In genomic region chr3:81867875-81868274, GRCh38 we compare ENCODE assay signal across 33 cellular contexts.
A peak's percentile ranks its signal among the peaks of the same experiment; 100 is the strongest.
DNase-seq lines count a peak whose midpoint lies in the region; ATAC-seq, FAIRE-seq and TF ChIP-seq lines count a peak whose summit lies in the region.
"Had no signal": no experiment of that assay in that cellular context is flagged by ENCODE, and none has a peak within 500 bp of the region (broad histone marks: within the 10 kb centered on the region; RNA-seq: fewer than 3 reads in every experiment).

No MANE protein-coding gene starts in this region.

- no peak overlapping the region for H2AFZ ChIP-seq in HepG2 (ENCODE audit: low read length)

- in situ Hi-C loops in HepG2 (cut with HindIII; ENCODE audit: extremely low pct_ligation_motif_present, low pct_unique_long_range_greater_than_20kb) = no loop called here

- no peak overlapping the region for H3K4me3 ChIP-seq in HepG2 (replicated peaks in 1 of 3; ENCODE audit: insufficient read depth in 1 of 3, low read depth in 2 of 3, low read length in 3 of 3)
- H3K4me3 ChIP-seq in liver (ENCODE audit: low read depth in 1 of 3, low read length in 3 of 3) = no peak overlapping the region
- H3K4me3 ChIP-seq in right lobe of liver = no peak overlapping the region
- H3K4me3 ChIP-seq in lower lobe of right lung = no peak overlapping the region
- H3K4me3 ChIP-seq: A549; BLaER1; BLaER1 treated with 17β-estradiol and CSF1 and Interleukin-3, amounts not matched to agents 10 nM and 100 nM had no signal

- peak; percentile 45 for ATAC-seq in left lobe of liver
- no peak for ATAC-seq in HepG2
- ATAC-seq in right lobe of liver = peak; percentile 59 to 72 (median 64)
- ATAC-seq in lower lobe of right lung = no peak
- ATAC-seq: A549; CD8-positive, alpha-beta T cell had no signal

- H3K4me1 ChIP-seq in HepG2 (ENCODE audit: insufficient read depth, low read length) (no peaks in the 10 kb centered on the region), liver (ENCODE audit: control insufficient read depth in 4 of 4, insufficient read depth in 4 of 4, low read length in 3 of 4) (peaks cover 0 to 34% (median 21%) of the 10 kb centered on the region in 4 donors), right lobe of liver (peaks cover 0 to 39% (median 3%) of the 10 kb centered on the region in 4 donors), lower lobe of right lung (peaks cover 11% of the 10 kb centered on the region)
- H3K4me1 ChIP-seq: A549, BE2C, Caco-2 had no signal

- TF ChIP-seq POLR2A in HepG2 (IDR thresholded peaks at IDR 0.05; ENCODE audit: insufficient read depth in 1 of 2, low read depth in 2 of 2, low read length in 2 of 2) (no peak), right lobe of liver (IDR thresholded peaks at IDR 0.05) (no peak)

- H4K20me1 ChIP-seq in HepG2 (ENCODE audit: insufficient read depth, low read length) = no peaks in the 10 kb centered on the region
- H4K20me1 ChIP-seq: BLaER1; BLaER1 treated with 17β-estradiol and CSF1 and Interleukin-3, amounts not matched to agents 10 nM and 100 nM had no signal

- intact Hi-C loops in HepG2 (cut with micrococcal nuclease; ENCODE audit: unreplicated experiment) (no loop called here), right lobe of liver (cut with DNase I) (no loop called here), lower lobe of right lung (cut with DNase I) (no loop called here)

- H3K27me3 ChIP-seq in HepG2 (ENCODE audit: control insufficient read depth in 1 of 2, insufficient read depth in 2 of 2, low read length in 2 of 2) = peaks cover 0 to 4% of the 10 kb centered on the region in 2 experiments; a peak in 2 of 5 replicates
- no peaks in the 10 kb centered on the region for H3K27me3 ChIP-seq in liver (ENCODE audit: control insufficient read depth in 4 of 4, insufficient read depth in 4 of 4, low read length in 3 of 4)
- H3K27me3 ChIP-seq in right lobe of liver = no peaks in the 10 kb centered on the region
- no peaks in the 10 kb centered on the region for H3K27me3 ChIP-seq in lower lobe of right lung (ENCODE audit: low read depth)
- H3K27me3 ChIP-seq: BE2C; BLaER1; BLaER1 treated with 17β-estradiol and CSF1 and Interleukin-3, amounts not matched to agents 10 nM and 100 nM had no signal

- H3K27ac ChIP-seq in HepG2 (ENCODE audit: extremely low read length, insufficient read depth, low read length) = no peak overlapping the region
- no peak overlapping the region for H3K27ac ChIP-seq in liver (ENCODE audit: low read depth in 1 of 2, low read length in 2 of 2)
- H3K27ac ChIP-seq in right lobe of liver = peak overlapping the region in 1 of 3 donors; percentile 46
- no peak overlapping the region for H3K27ac ChIP-seq in lower lobe of right lung
- H3K27ac ChIP-seq: 22Rv1; A549; BLaER1; BLaER1 treated with 17β-estradiol and CSF1 and Interleukin-3, amounts not matched to agents 10 nM and 100 nM; C4-2B had no signal

- H3K9me3 ChIP-seq in HepG2 (ENCODE audit: low read length) = no peaks in the 10 kb centered on the region
- H3K9me3 ChIP-seq in liver (ENCODE audit: control insufficient read depth in 4 of 4, low read length in 3 of 4) = no peaks in the 10 kb centered on the region
- H3K9me3 ChIP-seq in right lobe of liver = no peaks in the 10 kb centered on the region
- no peaks in the 10 kb centered on the region for H3K9me3 ChIP-seq in lower lobe of right lung
- H3K9me3 ChIP-seq: A549; BE2C; BLaER1; BLaER1 treated with 17β-estradiol and CSF1 and Interleukin-3, amounts not matched to agents 10 nM and 100 nM; Caco-2 had no signal

- H3K9ac ChIP-seq in HepG2 (ENCODE audit: insufficient read depth, low read depth, low read length) = no peak overlapping the region
- no peak overlapping the region for H3K9ac ChIP-seq in liver (ENCODE audit: low read depth in 1 of 2, low read length in 2 of 2)
- H3K9ac ChIP-seq: BLaER1; BLaER1 treated with 17β-estradiol and CSF1 and Interleukin-3, amounts not matched to agents 10 nM and 100 nM had no signal

- POLR2A ChIA-PET in HepG2 (lab: Yijun Ruan, JAX) = no interaction called here

- FAIRE-seq in HepG2 (lab: Jason Lieb, UNC) = no peak
- FAIRE-seq: A204.1, A549 had no signal

- no peak overlapping the region for H3K4me2 ChIP-seq in HepG2 (ENCODE audit: low read depth, low read length)
- H3K4me2 ChIP-seq: A549; BLaER1; BLaER1 treated with 17β-estradiol and CSF1 and Interleukin-3, amounts not matched to agents 10 nM and 100 nM had no signal

- no peaks in the 10 kb centered on the region for H3K79me2 ChIP-seq in HepG2 (ENCODE audit: insufficient read depth, low read length)

- no peak for TF ChIP-seq EP300 in HepG2 (IDR thresholded peaks at IDR 0.05; ENCODE audit: low read depth in 2 of 2, low read length in 2 of 2)
- TF ChIP-seq EP300 in HepG2 (CRISPR knock-in tag; IDR thresholded peaks at IDR 0.05; ENCODE audit: borderline replicate concordance) = no peak

- WGBS in HepG2 (ENCODE audit: low lambda C conversion rate) = 0% methylated on average over 2 of the region's 2 CpGs
- WGBS in liver = 19% methylated on average over 2 of the region's 2 CpGs
- WGBS in right lobe of liver (ENCODE audit: insufficient coverage, low coverage, low lambda C conversion rate, missing lambda C conversion rate) = 20% methylated on average over 2 of the region's 2 CpGs

- no peak for TF ChIP-seq RAD21 in HepG2 (CRISPR knock-in tag; IDR thresholded peaks at IDR 0.05)
- TF ChIP-seq RAD21 in liver (IDR thresholded peaks at IDR 0.05) = no peak

- no TSS peak for BruUV-seq in HepG2 (replicated peaks; lab: Mats Ljungman, UMichigan)

- TF ChIP-seq CTCF in HepG2 (CRISPR knock-in tag; IDR thresholded peaks at IDR 0.05) = no peak
- TF ChIP-seq CTCF in liver (IDR thresholded peaks at IDR 0.05; ENCODE audit: low read depth, low read length, missing input control) = no peak
- no peak for TF ChIP-seq CTCF in right lobe of liver (IDR thresholded peaks at IDR 0.05)
- TF ChIP-seq CTCF in lower lobe of right lung (IDR thresholded peaks at IDR 0.05) = no peak

- CTCF ChIA-PET in HepG2 (lab: Yijun Ruan, JAX; ENCODE audit: low intra/inter-chr PET ratio, low total read pairs) = no interaction called here

- H3K36me3 ChIP-seq in HepG2 (replicated peaks in 1 of 2; ENCODE audit: control insufficient read depth in 1 of 2, insufficient read depth in 2 of 2, low read length in 2 of 2) (no peaks in the 10 kb centered on the region), liver (ENCODE audit: control insufficient read depth in 4 of 4, insufficient read depth in 3 of 4, low read depth in 1 of 4, low read length in 3 of 4) (no peaks in the 10 kb centered on the region), right lobe of liver (no peaks in the 10 kb centered on the region), lower lobe of right lung (no peaks in the 10 kb centered on the region)
- H3K36me3 ChIP-seq: BE2C; BLaER1; BLaER1 treated with 17β-estradiol and CSF1 and Interleukin-3, amounts not matched to agents 10 nM and 100 nM had no signal

- DNase-seq in left lobe of liver (ENCODE audit: low spot score) = no peak
- no peak for DNase-seq in HepG2 (ENCODE audit: low spot score)
- DNase-seq in right lobe of liver = no peak
- no peak for DNase-seq in DMS153 (lab: John Stamatoyannopoulos, UW)
- no peak for DNase-seq in lower lobe of right lung
- no peak for DNase-seq in NCI-H187 (lab: John Stamatoyannopoulos, UW)
- DNase-seq in NCI-H526 (lab: John Stamatoyannopoulos, UW) = no peak
- DNase-seq: 8988T; ACHN; AML-193; BE2C; C1 segment of cervical spinal cord; Caco-2; Calu3; CD4-positive, alpha-beta memory T cell; CD4-positive, alpha-beta T cell; CD4-positive, CD25-positive, alpha-beta regulatory T cell; CD8-positive, alpha-beta memory T cell; CD8-positive, alpha-beta T cell; COR-L47; DMS 273 treated with DMSO at 0.1 percent for 48 hours; DMS53; DMS79; DMS79 treated with DMSO at 0.1 percent for 48 hours; DND-41; EL had no signal

TF ChIP-seq in HepG2, 621 proteins besides CTCF, POLR2A, EP300 and RAD21 (continues in another document):
- TF ChIP-seq ZNF670 (CRISPR knock-in tag; IDR thresholded peaks at IDR 0.05; ENCODE audit: borderline replicate concordance) (no peak), KAT7 (CRISPR knock-in tag; IDR thresholded peaks at IDR 0.05; ENCODE audit: borderline replicate concordance) (no peak), MAFF (IDR thresholded peaks at IDR 0.05; ENCODE audit: low read depth, low read length) (0 out of 2 replicates have a peak, but pooled peaks have one; percentile 1), HMG20B (CRISPR knock-in tag; conservative IDR thresholded peaks at IDR 0.05) (no peak), BORCS8-MEF2B (CRISPR knock-in tag; IDR thresholded peaks at IDR 0.05) (no peak), SMARCE1 (IDR thresholded peaks at IDR 0.05; ENCODE audit: borderline replicate concordance) (no peak), MAFK (conservative IDR thresholded peaks at IDR 0.05 in 1 of 2, IDR thresholded peaks at IDR 0.05 in 1 of 2; ENCODE audit: low read length in 2 of 2) (peak in 1 of 2 experiments; percentile 9; a peak in 1 of 4 replicates), NONO (IDR thresholded peaks at IDR 0.05) (no peak), NONO (CRISPR knock-in tag; conservative IDR thresholded peaks at IDR 0.05) (no peak)

TF ChIP-seq in liver, 16 proteins besides CTCF, POLR2A, EP300 and RAD21 (continues in another document):
- TF ChIP-seq REST (IDR thresholded peaks at IDR 0.05) (no peak), RXRA (IDR thresholded peaks at IDR 0.05) (peak in 1 of 2 donors; percentile 29), HNF4A (conservative IDR thresholded peaks at IDR 0.05) (peak; percentile 22 to 48)

Comparison
In these comparisons a context has a peak if more than half of its experiments do, and no peak if none do; other contexts are left out.
1. ATAC-seq: peak in left lobe of liver (single experiment) and right lobe of liver (4 of 4); none in HepG2 (single experiment) and lower lobe of right lung (0 of 2).